In the genomic region with DNA sequence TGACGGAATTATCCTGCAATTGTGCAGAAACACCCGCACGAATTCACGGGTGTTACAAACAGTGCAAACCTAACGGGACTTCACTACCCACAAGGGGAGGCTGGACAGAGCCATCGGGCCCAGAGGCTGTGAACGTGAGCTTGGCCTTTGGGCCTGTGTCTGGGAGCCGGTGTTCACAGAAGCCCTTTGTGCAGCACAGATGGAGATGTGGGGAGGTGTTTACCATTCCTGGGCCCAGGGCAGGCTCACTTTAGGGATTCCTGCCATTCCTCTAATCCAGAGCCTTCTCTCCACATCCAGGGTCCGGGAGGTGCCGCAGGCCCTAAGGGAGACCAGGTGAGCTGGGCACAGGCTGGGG, we compare ENCODE assay signal across 1 cellular context.
TF ChIP-seq lines count a peak whose summit lies in the region.

No MANE protein-coding gene starts in this region.

TF ChIP-seq in GM23338, 12 proteins besides CTCF, POLR2A, EP300 and RAD21:
- no peak for TF ChIP-seq NANOG (IDR thresholded peaks at IDR 0.05; ENCODE audit: borderline replicate concordance)
- TF ChIP-seq, protein P1, sequence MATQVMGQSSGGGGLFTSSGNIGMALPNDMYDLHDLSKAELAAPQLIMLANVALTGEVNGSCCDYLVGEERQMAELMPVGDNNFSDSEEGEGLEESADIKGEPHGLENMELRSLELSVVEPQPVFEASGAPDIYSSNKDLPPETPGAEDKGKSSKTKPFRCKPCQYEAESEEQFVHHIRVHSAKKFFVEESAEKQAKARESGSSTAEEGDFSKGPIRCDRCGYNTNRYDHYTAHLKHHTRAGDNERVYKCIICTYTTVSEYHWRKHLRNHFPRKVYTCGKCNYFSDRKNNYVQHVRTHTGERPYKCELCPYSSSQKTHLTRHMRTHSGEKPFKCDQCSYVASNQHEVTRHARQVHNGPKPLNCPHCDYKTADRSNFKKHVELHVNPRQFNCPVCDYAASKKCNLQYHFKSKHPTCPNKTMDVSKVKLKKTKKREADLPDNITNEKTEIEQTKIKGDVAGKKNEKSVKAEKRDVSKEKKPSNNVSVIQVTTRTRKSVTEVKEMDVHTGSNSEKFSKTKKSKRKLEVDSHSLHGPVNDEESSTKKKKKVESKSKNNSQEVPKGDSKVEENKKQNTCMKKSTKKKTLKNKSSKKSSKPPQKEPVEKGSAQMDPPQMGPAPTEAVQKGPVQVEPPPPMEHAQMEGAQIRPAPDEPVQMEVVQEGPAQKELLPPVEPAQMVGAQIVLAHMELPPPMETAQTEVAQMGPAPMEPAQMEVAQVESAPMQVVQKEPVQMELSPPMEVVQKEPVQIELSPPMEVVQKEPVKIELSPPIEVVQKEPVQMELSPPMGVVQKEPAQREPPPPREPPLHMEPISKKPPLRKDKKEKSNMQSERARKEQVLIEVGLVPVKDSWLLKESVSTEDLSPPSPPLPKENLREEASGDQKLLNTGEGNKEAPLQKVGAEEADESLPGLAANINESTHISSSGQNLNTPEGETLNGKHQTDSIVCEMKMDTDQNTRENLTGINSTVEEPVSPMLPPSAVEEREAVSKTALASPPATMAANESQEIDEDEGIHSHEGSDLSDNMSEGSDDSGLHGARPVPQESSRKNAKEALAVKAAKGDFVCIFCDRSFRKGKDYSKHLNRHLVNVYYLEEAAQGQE (IDR thresholded peaks at IDR 0.05; ENCODE audit: unreplicated experiment) = no peak
- no peak for TF ChIP-seq STAT1 (IDR thresholded peaks at IDR 0.05; ENCODE audit: unreplicated experiment)
- no peak for TF ChIP-seq EZH2phosphoT487 (IDR thresholded peaks at IDR 0.05; ENCODE audit: unreplicated experiment)
- TF ChIP-seq, protein P2, sequence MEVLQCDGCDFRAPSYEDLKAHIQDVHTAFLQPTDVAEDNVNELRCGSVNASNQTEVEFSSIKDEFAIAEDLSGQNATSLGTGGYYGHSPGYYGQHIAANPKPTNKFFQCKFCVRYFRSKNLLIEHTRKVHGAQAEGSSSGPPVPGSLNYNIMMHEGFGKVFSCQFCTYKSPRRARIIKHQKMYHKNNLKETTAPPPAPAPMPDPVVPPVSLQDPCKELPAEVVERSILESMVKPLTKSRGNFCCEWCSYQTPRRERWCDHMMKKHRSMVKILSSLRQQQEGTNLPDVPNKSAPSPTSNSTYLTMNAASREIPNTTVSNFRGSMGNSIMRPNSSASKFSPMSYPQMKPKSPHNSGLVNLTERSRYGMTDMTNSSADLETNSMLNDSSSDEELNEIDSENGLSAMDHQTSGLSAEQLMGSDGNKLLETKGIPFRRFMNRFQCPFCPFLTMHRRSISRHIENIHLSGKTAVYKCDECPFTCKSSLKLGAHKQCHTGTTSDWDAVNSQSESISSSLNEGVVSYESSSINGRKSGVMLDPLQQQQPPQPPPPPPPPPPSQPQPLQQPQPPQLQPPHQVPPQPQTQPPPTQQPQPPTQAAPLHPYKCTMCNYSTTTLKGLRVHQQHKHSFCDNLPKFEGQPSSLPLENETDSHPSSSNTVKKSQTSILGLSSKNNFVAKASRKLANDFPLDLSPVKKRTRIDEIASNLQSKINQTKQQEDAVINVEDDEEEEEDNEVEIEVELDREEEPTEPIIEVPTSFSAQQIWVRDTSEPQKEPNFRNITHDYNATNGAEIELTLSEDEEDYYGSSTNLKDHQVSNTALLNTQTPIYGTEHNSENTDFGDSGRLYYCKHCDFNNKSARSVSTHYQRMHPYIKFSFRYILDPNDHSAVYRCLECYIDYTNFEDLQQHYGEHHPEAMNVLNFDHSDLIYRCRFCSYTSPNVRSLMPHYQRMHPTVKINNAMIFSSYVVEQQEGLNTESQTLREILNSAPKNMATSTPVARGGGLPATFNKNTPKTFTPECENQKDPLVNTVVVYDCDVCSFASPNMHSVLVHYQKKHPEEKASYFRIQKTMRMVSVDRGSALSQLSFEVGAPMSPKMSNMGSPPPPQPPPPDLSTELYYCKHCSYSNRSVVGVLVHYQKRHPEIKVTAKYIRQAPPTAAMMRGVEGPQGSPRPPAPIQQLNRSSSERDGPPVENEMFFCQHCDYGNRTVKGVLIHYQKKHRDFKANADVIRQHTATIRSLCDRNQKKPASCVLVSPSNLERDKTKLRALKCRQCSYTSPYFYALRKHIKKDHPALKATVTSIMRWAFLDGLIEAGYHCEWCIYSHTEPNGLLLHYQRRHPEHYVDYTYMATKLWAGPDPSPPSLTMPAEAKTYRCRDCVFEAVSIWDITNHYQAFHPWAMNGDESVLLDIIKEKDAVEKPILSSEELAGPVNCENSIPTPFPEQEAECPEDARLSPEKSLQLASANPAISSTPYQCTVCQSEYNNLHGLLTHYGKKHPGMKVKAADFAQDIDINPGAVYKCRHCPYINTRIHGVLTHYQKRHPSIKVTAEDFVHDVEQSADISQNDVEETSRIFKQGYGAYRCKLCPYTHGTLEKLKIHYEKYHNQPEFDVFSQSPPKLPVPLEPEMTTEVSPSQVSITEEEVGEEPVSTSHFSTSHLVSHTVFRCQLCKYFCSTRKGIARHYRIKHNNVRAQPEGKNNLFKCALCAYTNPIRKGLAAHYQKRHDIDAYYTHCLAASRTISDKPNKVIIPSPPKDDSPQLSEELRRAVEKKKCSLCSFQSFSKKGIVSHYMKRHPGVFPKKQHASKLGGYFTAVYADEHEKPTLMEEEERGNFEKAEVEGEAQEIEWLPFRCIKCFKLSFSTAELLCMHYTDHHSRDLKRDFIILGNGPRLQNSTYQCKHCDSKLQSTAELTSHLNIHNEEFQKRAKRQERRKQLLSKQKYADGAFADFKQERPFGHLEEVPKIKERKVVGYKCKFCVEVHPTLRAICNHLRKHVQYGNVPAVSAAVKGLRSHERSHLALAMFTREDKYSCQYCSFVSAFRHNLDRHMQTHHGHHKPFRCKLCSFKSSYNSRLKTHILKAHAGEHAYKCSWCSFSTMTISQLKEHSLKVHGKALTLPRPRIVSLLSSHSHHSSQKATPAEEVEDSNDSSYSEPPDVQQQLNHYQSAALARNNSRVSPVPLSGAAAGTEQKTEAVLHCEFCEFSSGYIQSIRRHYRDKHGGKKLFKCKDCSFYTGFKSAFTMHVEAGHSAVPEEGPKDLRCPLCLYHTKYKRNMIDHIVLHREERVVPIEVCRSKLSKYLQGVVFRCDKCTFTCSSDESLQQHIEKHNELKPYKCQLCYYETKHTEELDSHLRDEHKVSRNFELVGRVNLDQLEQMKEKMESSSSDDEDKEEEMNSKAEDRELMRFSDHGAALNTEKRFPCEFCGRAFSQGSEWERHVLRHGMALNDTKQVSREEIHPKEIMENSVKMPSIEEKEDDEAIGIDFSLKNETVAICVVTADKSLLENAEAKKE (CRISPR knock-in tag; IDR thresholded peaks at IDR 0.05) = no peak
- no peak for TF ChIP-seq EZH2 (IDR thresholded peaks at IDR 0.05; ENCODE audit: low read depth, unreplicated experiment)
- no peak for TF ChIP-seq JUNB (IDR thresholded peaks at IDR 0.05; ENCODE audit: unreplicated experiment)
- TF ChIP-seq CREB1 (CRISPR knock-in tag; IDR thresholded peaks at IDR 0.05; ENCODE audit: low read depth) = no peak
- no peak for TF ChIP-seq ETS1 (IDR thresholded peaks at IDR 0.05)
- TF ChIP-seq ZNF114 (CRISPR knock-in tag; IDR thresholded peaks at IDR 0.05) = no peak
- TF ChIP-seq POLR2AphosphoS5 (IDR thresholded peaks at IDR 0.05; ENCODE audit: low read depth) = no peak
- no peak for TF ChIP-seq ZNF331 (CRISPR knock-in tag; IDR thresholded peaks at IDR 0.05; ENCODE audit: low read depth)
